In genomic region chr17:37476431-37477130, GRCh38 we compare ENCODE assay signal across 12 cellular contexts. TPM values are rescaled to one million over a fixed set of nuclear protein-coding genes. Genes with fewer than 3 reads are reported as not detected.
DNase-seq lines count a peak whose midpoint lies in the region; ATAC-seq and TF ChIP-seq lines count a peak whose summit lies in the region.
"Had no signal": no experiment of that assay in that cellular context is flagged by ENCODE, and none has a peak within 500 bp of the region (broad histone marks: within the 10 kb centered on the region; RNA-seq: fewer than 3 reads in every experiment).

No MANE protein-coding gene starts in this region.

- no peaks in the 10 kb centered on the region for H3K27me3 Mint-ChIP-seq in Calu3 (ENCODE audit: unreplicated experiment)
- H3K27me3 Mint-ChIP-seq: activated CD4-positive, alpha-beta memory T cell treated with anti-CD3 and anti-CD28 coated beads for 36 hours had no signal

- intact Hi-C loops in Calu3 (cut with micrococcal nuclease; ENCODE audit: unreplicated experiment) = no loop called here

- H3K27me3 ChIP-seq in esophagus (ENCODE audit: control insufficient read depth in 1 of 2, insufficient read depth in 2 of 2, low read length in 2 of 2) = no peaks in the 10 kb centered on the region

- H3K4me1 ChIP-seq in esophagus (ENCODE audit: control insufficient read depth in 2 of 2, insufficient read depth in 2 of 2, low read length in 1 of 2) = no peaks in the 10 kb centered on the region

- BruUV-seq in Calu3 (replicated peaks; lab: Mats Ljungman, UMichigan) = no TSS peak

- 46 to 60% methylated on average over 4 of the region's 4 CpGs for WGBS in esophagus, 2 donors

- ATAC-seq in HG03159 (IDR thresholded peaks at IDR 0.05; ENCODE audit: unreplicated experiment) = no peak
- ATAC-seq in HG03469 (IDR thresholded peaks at IDR 0.05; ENCODE audit: unreplicated experiment) = no peak

- H3K27ac ChIP-seq in esophagus (ENCODE audit: low read depth in 2 of 2, low read length in 1 of 2) = peak overlapping the region; percentile 58 to 76

- peaks cover 21% of the 10 kb centered on the region for H3K4me1 Mint-ChIP-seq in Calu3 (ENCODE audit: low read depth, unreplicated experiment)

- TF ChIP-seq CTCF in Calu3 (IDR thresholded peaks at IDR 0.05; ENCODE audit: unreplicated experiment) (no peak), GM10266 (IDR thresholded peaks at IDR 0.05; ENCODE audit: control insufficient read depth, insufficient read depth, low read depth, missing control alignments) (no peak)

- H3K27ac Mint-ChIP-seq in Calu3 (ENCODE audit: unreplicated experiment) = peak overlapping the region; percentile 34
- H3K27ac Mint-ChIP-seq: activated CD4-positive, alpha-beta memory T cell treated with anti-CD3 and anti-CD28 coated beads for 36 hours had no signal

- H3K36me3 ChIP-seq in esophagus (ENCODE audit: control insufficient read depth in 2 of 2, insufficient read depth in 2 of 2, low read length in 1 of 2) = peaks cover 0 to 4% of the 10 kb centered on the region in 2 donors

- CTCF ChIA-PET in Calu3 (lab: Charles Lee) = interaction anchor here (0.6 to 3.2 kb wide), 10 partner anchors 8 to 116 kb away, joined by 3 to 12 read pairs (median 4); no protein-coding TSS in a partner anchor

- H3K4me3 Mint-ChIP-seq in Calu3 (ENCODE audit: low read depth, unreplicated experiment) = no peak overlapping the region
- H3K4me3 Mint-ChIP-seq: activated CD4-positive, alpha-beta memory T cell treated with anti-CD3 and anti-CD28 coated beads for 36 hours had no signal

- peaks cover 63% of the 10 kb centered on the region for H3K36me3 Mint-ChIP-seq in Calu3 (ENCODE audit: insufficient read depth, unreplicated experiment)

- H3K9me3 ChIP-seq in esophagus (ENCODE audit: control insufficient read depth in 2 of 2, insufficient read depth in 1 of 2, low read depth in 1 of 2, low read length in 1 of 2) = no peaks in the 10 kb centered on the region

- no peak overlapping the region for H3K4me3 ChIP-seq in esophagus (ENCODE audit: low read depth in 1 of 2, low read length in 2 of 2)
- H3K4me3 ChIP-seq: lung had no signal

- DNase-seq in Calu3 (peak; percentile 50), NCI-H69 (lab: John Stamatoyannopoulos, UW) (peak; percentile 93), mucosa of gallbladder (ENCODE audit: low spot score) (peak; percentile 20), GM10266 (ENCODE audit: extremely low spot score) (no peak), NCI-H146 treated with DMSO at 0.1 percent for 48 hours (lab: John Stamatoyannopoulos, UW; ENCODE audit: unreplicated experiment) (no peak)
- DNase-seq: activated CD4-positive, alpha-beta memory T cell treated with anti-CD3 and anti-CD28 coated beads for 36 hours; KG1; stimulated activated CD4-positive, alpha-beta T cell treated with anti-CD3 and anti-CD28 coated beads, Interleukin-4, amount 100 ng/mL, for 1 hour had no signal

- H3K9me3 Mint-ChIP-seq in Calu3 (ENCODE audit: low read depth, unreplicated experiment) = no peaks in the 10 kb centered on the region
- H3K9me3 Mint-ChIP-seq: activated CD4-positive, alpha-beta memory T cell treated with anti-CD3 and anti-CD28 coated beads for 36 hours had no signal

RNA-seq across cellular contexts. Expression of gene DUSP14, which starts 13.1 kb away (rescaled TPM):
- total RNA-seq in Calu3 (2022) = 75.2 and 77.6 TPM in 2 replicates
- polyA plus RNA-seq in esophagus = 10 to 100 TPM; 13.2 to 31.5 TPM
- total RNA-seq in mucosa of gallbladder = 16.5 TPM

Comparison
In these comparisons a context has a peak if more than half of its experiments do, and no peak if none do; other contexts are left out.
1. DNase-seq: peak in Calu3 (single experiment), NCI-H69 (single experiment) and mucosa of gallbladder (single experiment); none in GM10266 (single experiment) and NCI-H146 treated with DMSO at 0.1 percent for 48 hours (single experiment).